ENCODE assay signal across 18 cellular contexts in the genomic region with DNA sequence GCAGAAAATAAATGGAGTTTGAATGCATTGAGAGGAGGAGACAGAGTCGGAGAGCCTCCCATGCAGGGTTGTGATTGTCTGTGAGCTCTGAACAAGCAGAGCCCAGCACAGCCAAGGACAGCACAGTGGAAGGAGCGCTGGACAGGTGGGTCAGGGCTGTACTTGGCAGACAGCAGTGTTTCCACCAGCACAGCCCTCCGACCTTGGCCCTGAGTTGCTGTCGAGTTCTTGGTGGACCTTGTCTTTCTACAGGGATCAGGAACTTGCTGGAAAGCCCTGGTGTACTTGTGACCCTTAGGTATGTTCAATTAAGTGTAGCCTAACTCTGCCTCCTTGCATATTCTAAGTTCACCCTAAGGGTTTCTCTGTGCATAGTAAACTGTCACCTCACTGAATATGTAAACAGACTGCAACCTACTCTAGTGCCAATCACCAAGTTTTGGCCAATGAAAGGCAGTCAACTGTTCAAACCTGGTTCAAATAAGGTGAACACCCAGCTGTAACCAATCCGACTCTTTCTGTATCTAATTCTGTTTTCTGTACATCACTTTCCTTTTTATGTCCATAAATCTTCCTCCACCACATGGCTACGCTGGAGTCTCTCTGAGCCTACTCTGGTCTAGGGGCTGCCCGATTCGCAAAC.
"Had no signal": no experiment of that assay in that cellular context is flagged by ENCODE, and none has a peak within 500 bp of the region (broad histone marks: within the 10 kb centered on the region; RNA-seq: fewer than 3 reads in every experiment).

No MANE protein-coding gene starts in this region.

- H3K9me3 Mint-ChIP-seq: activated CD4-positive, alpha-beta memory T cell treated with anti-CD3 and anti-CD28 coated beads for 36 hours; activated T-cell treated with anti-CD3 and anti-CD28 coated beads, Interleukin-2, amount 50 U/mL, for 4 hours; stimulated activated naive CD8-positive, alpha-beta T cell treated with anti-CD3 and anti-CD28 coated beads, Interleukin-15, Interleukin-2, amounts not matched to agents 100 ng/mL and 50 ng/mL, for 24 hours had no signal

- H3K4me3 ChIP-seq: coronary artery, esophagus muscularis mucosa, lower lobe of right lung, smooth muscle cell, upper lobe of right lung had no signal

- H3K36me3 Mint-ChIP-seq: activated CD4-positive, alpha-beta memory T cell treated with anti-CD3 and anti-CD28 coated beads for 36 hours; activated naive CD8-positive, alpha-beta T cell; brain had no signal

- H3K9me3 ChIP-seq: esophagus muscularis mucosa, lower lobe of right lung, upper lobe of right lung had no signal

- H3K36me3 ChIP-seq: esophagus muscularis mucosa, lower lobe of right lung, upper lobe of right lung had no signal

- H3K27me3 ChIP-seq: esophagus muscularis mucosa, upper lobe of right lung had no signal

- H3K27ac Mint-ChIP-seq: activated CD4-positive, alpha-beta memory T cell treated with anti-CD3 and anti-CD28 coated beads for 36 hours; activated naive CD8-positive, alpha-beta T cell; stimulated activated naive CD8-positive, alpha-beta T cell treated with anti-CD3 and anti-CD28 coated beads, Interleukin-15, Interleukin-2, amounts not matched to agents 100 ng/mL and 50 ng/mL, for 24 hours had no signal

- H3K27me3 Mint-ChIP-seq: activated CD4-positive, alpha-beta memory T cell treated with anti-CD3 and anti-CD28 coated beads for 36 hours; activated naive CD8-positive, alpha-beta T cell had no signal

- DNase-seq: activated CD4-positive, alpha-beta memory T cell treated with anti-CD3 and anti-CD28 coated beads for 36 hours; activated gamma-delta T cell; activated T-cell treated with anti-CD3 and anti-CD28 coated beads, Interleukin-2, amount 50 U/mL, for 4 hours; amygdala; central memory CD4-positive, alpha-beta T cell; kidney glomerular epithelial cell; lower lobe of right lung; midbrain; T-helper 1 cell; upper lobe of right lung had no signal

- H3K4me2 ChIP-seq: smooth muscle cell had no signal

- H3K4me1 ChIP-seq: lower lobe of right lung had no signal

- ATAC-seq: activated T-cell treated with anti-CD3 and anti-CD28 coated beads, Interleukin-2, amount 50 U/mL, for 4 hours; lower lobe of right lung; SK-N-SH treated with all-trans-retinoic acid at 6 μM for 48 hours; upper lobe of right lung had no signal

- H3K4me3 Mint-ChIP-seq: activated CD4-positive, alpha-beta memory T cell treated with anti-CD3 and anti-CD28 coated beads for 36 hours; activated naive CD8-positive, alpha-beta T cell; activated T-cell treated with anti-CD3 and anti-CD28 coated beads, Interleukin-2, amount 50 U/mL, for 4 hours; stimulated activated naive CD8-positive, alpha-beta T cell treated with anti-CD3 and anti-CD28 coated beads, Interleukin-15, Interleukin-2, amounts not matched to agents 100 ng/mL and 50 ng/mL, for 24 hours had no signal

- H3K27ac ChIP-seq: coronary artery, esophagus muscularis mucosa, lower lobe of right lung, upper lobe of right lung, VCaP had no signal
